11 cellular contexts compared by ENCODE assay signal in the genomic region with DNA sequence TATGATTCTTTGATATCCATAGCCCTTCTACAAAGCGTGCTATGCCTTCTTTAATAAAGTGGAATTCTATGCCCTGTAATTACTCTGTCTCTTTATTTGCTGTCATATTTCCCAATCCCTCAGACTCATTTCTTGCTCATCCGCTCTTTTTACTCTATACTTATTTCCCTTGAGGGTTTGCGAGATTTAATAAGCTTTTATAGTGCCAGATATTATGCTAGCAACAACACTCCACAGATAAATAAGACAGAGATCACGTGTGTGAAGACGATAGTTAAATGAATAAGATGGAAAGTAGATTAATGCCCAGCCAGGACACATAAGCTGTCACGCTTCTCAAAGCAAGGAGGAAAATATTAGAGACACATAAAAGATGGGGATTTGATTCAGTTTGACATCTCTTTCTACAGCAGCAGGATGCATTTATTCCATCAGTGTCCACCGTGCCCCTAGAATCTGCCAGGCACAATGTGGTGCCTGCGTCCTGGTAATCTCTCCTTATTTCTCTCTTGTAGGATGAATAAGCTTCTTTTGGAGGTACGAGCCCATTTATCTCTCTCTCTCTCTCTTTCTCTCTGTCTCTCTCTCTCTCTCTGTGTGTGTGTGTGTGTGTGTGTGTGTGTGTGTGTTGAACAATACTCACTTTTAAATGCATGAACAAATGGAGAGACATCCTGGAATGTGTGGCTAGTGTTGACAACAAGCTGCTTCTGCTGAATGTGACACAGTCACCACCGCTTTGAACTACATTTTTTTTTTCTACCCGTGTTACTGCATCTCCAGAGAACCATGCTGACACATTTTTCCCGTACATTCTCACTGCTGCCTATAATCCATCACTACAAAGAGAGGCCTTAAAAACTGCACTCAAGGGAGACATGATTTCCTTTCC. TPM values are rescaled to one million over a fixed set of nuclear protein-coding genes. Genes with fewer than 3 reads are reported as not detected.
DNase-seq lines count a peak whose midpoint lies in the region; ATAC-seq and TF ChIP-seq lines count a peak whose summit lies in the region.
"Had no signal": no experiment of that assay in that cellular context is flagged by ENCODE, and none has a peak within 500 bp of the region (broad histone marks: within the 10 kb centered on the region; RNA-seq: fewer than 3 reads in every experiment).

No MANE protein-coding gene starts in this region.

- no peaks in the 10 kb centered on the region for H3K9me3 Mint-ChIP-seq in activated naive CD8-positive, alpha-beta T cell treated with anti-CD3 and anti-CD28 coated beads, Interleukin-2, amount 50 U/mL, for 24 hours

- peaks cover 11% of the 10 kb centered on the region for H3K36me3 Mint-ChIP-seq in activated naive CD8-positive, alpha-beta T cell treated with anti-CD3 and anti-CD28 coated beads, Interleukin-2, amount 50 U/mL, for 24 hours (ENCODE audit: low read depth)

- H3K4me3 Mint-ChIP-seq in activated naive CD8-positive, alpha-beta T cell treated with anti-CD3 and anti-CD28 coated beads, Interleukin-2, amount 50 U/mL, for 24 hours = no peak overlapping the region

- no peaks in the 10 kb centered on the region for H3K27me3 ChIP-seq in AG04450 (ENCODE audit: control insufficient read depth, insufficient read depth, low read length)
- H3K27me3 ChIP-seq: tibial nerve had no signal

- peaks cover 49% of the 10 kb centered on the region for H3K4me1 Mint-ChIP-seq in activated naive CD8-positive, alpha-beta T cell treated with anti-CD3 and anti-CD28 coated beads, Interleukin-2, amount 50 U/mL, for 24 hours

- ATAC-seq in activated naive CD8-positive, alpha-beta T cell treated with anti-CD3 and anti-CD28 coated beads, Interleukin-2, amount 50 U/mL, for 24 hours = no peak
- ATAC-seq in HG03354 (IDR thresholded peaks at IDR 0.05; ENCODE audit: poor library complexity, severe bottlenecking, unreplicated experiment) (no peak), GM19351 (IDR thresholded peaks at IDR 0.05; ENCODE audit: unreplicated experiment) (no peak), GM19023 (IDR thresholded peaks at IDR 0.05; ENCODE audit: unreplicated experiment) (no peak)

- H3K27ac ChIP-seq in AG04450 (ENCODE audit: low read depth, low read length) = peak overlapping the region; percentile 1
- H3K27ac ChIP-seq: RWPE1 had no signal

- H3K4me3 ChIP-seq in AG04450 (ENCODE audit: low read depth, low read length) = no peak overlapping the region
- H3K4me3 ChIP-seq: tibial nerve had no signal

- H3K27ac Mint-ChIP-seq in activated naive CD8-positive, alpha-beta T cell treated with anti-CD3 and anti-CD28 coated beads, Interleukin-2, amount 50 U/mL, for 24 hours = peak overlapping the region; percentile 37

- CTCF ChIA-PET in AG04450 (lab: Charles Lee) = interaction anchor here (0.6 kb wide), 1 partner anchor 31 kb away, joined by 3 read pairs; no protein-coding TSS in a partner anchor

- no peaks in the 10 kb centered on the region for H3K9me3 ChIP-seq in AG04450 (ENCODE audit: control insufficient read depth, insufficient read depth, low read length)
- H3K9me3 ChIP-seq: tibial nerve had no signal

- DNase-seq in AG04450 (ENCODE audit: low read depth, low spot score) = no peak
- peak; percentile 9 for DNase-seq in GM03348 (ENCODE audit: low spot score)
- no peak for DNase-seq in activated naive CD8-positive, alpha-beta T cell treated with anti-CD3 and anti-CD28 coated beads, Interleukin-2, amount 50 U/mL, for 24 hours
- peak; percentile 19 for DNase-seq in medulla oblongata (ENCODE audit: extremely low spot score)
- no peak for DNase-seq in NCI-H526 treated with DMSO at 0.1 percent for 48 hours (lab: John Stamatoyannopoulos, UW)
- DNase-seq: DMS 273 treated with DMSO at 0.1 percent for 48 hours had no signal

- H3K27me3 Mint-ChIP-seq in activated naive CD8-positive, alpha-beta T cell treated with anti-CD3 and anti-CD28 coated beads, Interleukin-2, amount 50 U/mL, for 24 hours = no peaks in the 10 kb centered on the region

- TF ChIP-seq CTCF in AG04450 (IDR thresholded peaks at IDR 0.05; ENCODE audit: low read depth, low read length) = no peak

- POLR2A ChIA-PET in AG04450 (lab: Yijun Ruan, JAX) = interaction anchor here (0.6 to 1.6 kb wide), 3 partner anchors 17 to 60 kb away, joined by 3 to 5 read pairs (median 4); no protein-coding TSS in a partner anchor

RNA-seq across cellular contexts. Expression of gene TMEM156, which starts 48.2 kb away (rescaled TPM):
- polyA plus RNA-seq in AG04450 (2011; rRNA removed) = 1.8 and 2.3 TPM in 2 replicates
- 0.32 and 0.61 TPM in 2 replicates for polyA minus RNA-seq in AG04450 (2011; rRNA and poly(A)+ RNA removed)

Comparison
In these comparisons a context has a peak if more than half of its experiments do, and no peak if none do; other contexts are left out.
1. DNase-seq: peak in GM03348 (single experiment) and medulla oblongata (single experiment); none in AG04450 (single experiment), activated naive CD8-positive, alpha-beta T cell treated with anti-CD3 and anti-CD28 coated beads, Interleukin-2, amount 50 U/mL, for 24 hours (single experiment) and NCI-H526 treated with DMSO at 0.1 percent for 48 hours (single experiment).